Comparison of ENCODE assay signal across 7 cellular contexts in genomic region chr4:6732441-6733357, GRCh38. TPM values are rescaled to one million over a fixed set of nuclear protein-coding genes. Genes with fewer than 3 reads are reported as not detected.
DNase-seq lines count a peak whose midpoint lies in the region; ATAC-seq, FAIRE-seq and TF ChIP-seq lines count a peak whose summit lies in the region.

No MANE protein-coding gene starts in this region.

- peaks cover 14 to 49% (median 32%) of the 10 kb centered on the region in 4 donors for H3K4me1 ChIP-seq in liver (ENCODE audit: control insufficient read depth in 4 of 4, insufficient read depth in 4 of 4, low read length in 3 of 4)

- peak in 1 of 2 donors; percentile 51 for TF ChIP-seq RAD21 in liver (IDR thresholded peaks at IDR 0.05)

- 52% methylated on average over 21 of the region's 21 CpGs for WGBS in liver

- TF ChIP-seq CTCF in liver (IDR thresholded peaks at IDR 0.05; ENCODE audit: low read depth, low read length, missing input control) = no peak

- peak overlapping the region in 2 of 3 donors; percentile 28 to 39 for H3K4me3 ChIP-seq in liver (ENCODE audit: low read depth in 1 of 3, low read length in 3 of 3)

- no peak for ATAC-seq in HG02610 (IDR thresholded peaks at IDR 0.05; ENCODE audit: unreplicated experiment)

- DNase-seq in LHCN-M2 (ENCODE audit: low read depth) (peak; percentile 79), caudate nucleus (lab: John Stamatoyannopoulos, UW) (peak in 38 of 61 donors; percentile 14 to 73 (median 55)), urothelium cell line (ENCODE audit: low spot score) (peak; percentile 73), COLO829 (ENCODE audit: low spot score) (no peak), DMS153 (lab: John Stamatoyannopoulos, UW) (no peak)

- H3K9ac ChIP-seq in liver (ENCODE audit: low read depth in 1 of 2, low read length in 2 of 2) = peak overlapping the region in 1 of 2 donors; percentile 72

- H3K36me3 ChIP-seq in liver (ENCODE audit: control insufficient read depth in 4 of 4, insufficient read depth in 3 of 4, low read depth in 1 of 4, low read length in 3 of 4) = no peaks in the 10 kb centered on the region

- H3K9me3 ChIP-seq in liver (ENCODE audit: control insufficient read depth in 4 of 4, low read length in 3 of 4) = no peaks in the 10 kb centered on the region

- FAIRE-seq in urothelium cell line (lab: Jason Lieb, UNC) = no peak

- no peaks in the 10 kb centered on the region for H3K27me3 ChIP-seq in liver (ENCODE audit: control insufficient read depth in 4 of 4, insufficient read depth in 4 of 4, low read length in 3 of 4)

- H3K27ac ChIP-seq in caudate nucleus (ENCODE audit: low read depth, low read length) (peak overlapping the region; percentile 73), liver (ENCODE audit: low read depth in 1 of 2, low read length in 2 of 2) (peak overlapping the region; percentile 70 to 87)

TF ChIP-seq in liver, 16 proteins besides CTCF, POLR2A, EP300 and RAD21:
- TF ChIP-seq RXRA (IDR thresholded peaks at IDR 0.05) (peak; percentile 47 to 75), HNF4G (IDR thresholded peaks at IDR 0.05) (no peak), ATF3 (IDR thresholded peaks at IDR 0.05) (no peak), FOXA1 (IDR thresholded peaks at IDR 0.05) (no peak), NR2F2 (IDR thresholded peaks at IDR 0.05) (no peak), TAF1 (conservative IDR thresholded peaks at IDR 0.05) (no peak), YY1 (IDR thresholded peaks at IDR 0.05) (peak; percentile 75), JUND (IDR thresholded peaks at IDR 0.05) (peak in 1 of 2 donors; percentile 26), ZBTB33 (IDR thresholded peaks at IDR 0.05) (no peak), MAX (IDR thresholded peaks at IDR 0.05) (no peak), REST (IDR thresholded peaks at IDR 0.05) (peak; percentile 66), HNF4A (conservative IDR thresholded peaks at IDR 0.05) (peak; percentile 10 to 41), EGR1 (IDR thresholded peaks at IDR 0.05; ENCODE audit: low read depth in 2 of 2) (peak in 1 of 2 donors; percentile 24), GABPA (IDR thresholded peaks at IDR 0.05 in 1 of 2, conservative IDR thresholded peaks at IDR 0.05 in 1 of 2) (no peak)
TF ChIP-seq in liver: peak in this region for 6.

RNA-seq across cellular contexts. Expression of gene BLOC1S4, which starts 16.7 kb away (rescaled TPM):
- total RNA-seq in LHCN-M2 (2014; rRNA removed) (29.6 and 35.6 TPM in 2 replicates), liver (1 to 10 TPM; 4.9 to 7.7 TPM)
- 14.1 TPM for polyA plus RNA-seq in LHCN-M2 (2012)
- 1 to 10 TPM; 5.0 to 5.8 TPM for polyA plus RNA-seq in liver

RNA-seq across cellular contexts. Expression of gene MRFAP1L1, which starts 23.0 kb away (rescaled TPM):
- total RNA-seq in LHCN-M2 (2014; rRNA removed) (61.1 and 61.8 TPM in 2 replicates), liver (10 to 100 TPM; 30.2 to 41.8 TPM)
- 34.8 TPM for polyA plus RNA-seq in LHCN-M2 (2012)
- polyA plus RNA-seq in liver = 10 to 100 TPM; 29.8 to 31.2 TPM

RNA-seq across cellular contexts. Expression of gene S100P, which starts 39.0 kb away (rescaled TPM):
- total RNA-seq in LHCN-M2 (2014; rRNA removed) (not detected in 2 replicates), liver (1 to 10 TPM in 1 of 2 donors, under 1 TPM in 1; 0.42 to 3.1 TPM)
- polyA plus RNA-seq in LHCN-M2 (2012) = 0.23 TPM
- 1 to 10 TPM; 1.7 to 2.9 TPM for polyA plus RNA-seq in liver

RNA-seq across cellular contexts. Expression of gene KIAA0232, which starts 49.8 kb away (rescaled TPM):
- 14.1 and 19.0 TPM in 2 replicates for total RNA-seq in LHCN-M2 (2014; rRNA removed)
- 5.3 TPM for polyA plus RNA-seq in LHCN-M2 (2012)
- 10 to 100 TPM; 25.5 to 34.4 TPM for total RNA-seq in liver
- polyA plus RNA-seq in liver = 10 to 100 TPM in 1 of 2 donors, 1 to 10 TPM in 1; 8.9 to 11.4 TPM

Comparison
In these comparisons a context has a peak if more than half of its experiments do, and no peak if none do; other contexts are left out.
1. DNase-seq: peak in LHCN-M2 (single experiment), caudate nucleus (38 of 61) and urothelium cell line (single experiment); none in COLO829 (single experiment) and DMS153 (single experiment).